Comparison of ENCODE assay signal across 8 cellular contexts in the genomic region with DNA sequence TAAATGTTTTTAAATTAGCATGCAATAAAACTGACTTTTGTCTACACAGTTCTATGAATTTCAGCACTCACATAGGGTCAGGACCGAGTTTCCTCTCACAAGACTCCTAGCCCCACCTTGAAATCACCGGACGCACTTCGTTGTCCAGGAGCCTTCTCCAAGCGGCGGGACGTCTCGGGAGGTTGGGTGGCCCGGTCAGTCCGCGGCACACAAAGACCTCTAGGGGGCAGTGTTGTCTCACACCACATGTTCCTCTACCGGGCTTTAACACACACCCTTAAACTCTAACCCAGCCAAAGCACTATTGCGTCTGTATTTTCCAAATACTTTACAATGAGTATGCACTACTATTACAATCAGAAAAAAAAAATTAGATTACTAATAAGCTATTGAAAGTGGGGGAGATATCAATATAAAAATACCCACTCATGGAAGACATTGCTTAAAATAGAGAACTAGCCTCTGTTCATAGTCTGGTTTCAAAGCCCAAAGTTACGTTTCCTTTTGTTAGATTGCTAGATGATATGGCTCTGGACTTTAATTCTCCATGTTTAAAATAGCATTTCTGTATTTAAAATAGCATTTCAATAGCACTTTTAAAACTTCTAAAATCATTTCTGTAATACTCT. TPM values are rescaled to one million over a fixed set of nuclear protein-coding genes. Genes with fewer than 3 reads are reported as not detected.
DNase-seq lines count a peak whose midpoint lies in the region; ATAC-seq and TF ChIP-seq lines count a peak whose summit lies in the region.
"Not testable (repeated sequence)": the region's sequence is repeated elsewhere in the genome, so short reads cannot be mapped to it uniquely, and the experiment has no call there.

No MANE protein-coding gene starts in this region.

- CTCF ChIA-PET in Caco-2 (lab: Charles Lee): not testable (repeated sequence)

- ATAC-seq in GM21447 (IDR thresholded peaks at IDR 0.05; ENCODE audit: unreplicated experiment) (peak; percentile 95), SK-N-SH treated with all-trans-retinoic acid at 6 μM for 48 hours (peak; percentile 98)
- ATAC-seq in naive thymus-derived CD8-positive, alpha-beta T cell: peak; percentile 84 to 88

- DNase-seq in Caco-2 (peak; percentile 46 to 65), HL-60 (ENCODE audit: low read depth in 1 of 2, low spot score in 1 of 2) (peak; percentile 18 to 67), fibroblast of pulmonary artery (ENCODE audit: low read depth) (peak; percentile 79)
- DNase-seq in activated effector memory CD4-positive, alpha-beta T cell treated with anti-CD3 and anti-CD28 coated beads, Interleukin-2, amount 50 U/mL, for 16 hours: peak; percentile 84
- DNase-seq in naive thymus-derived CD8-positive, alpha-beta T cell: peak; percentile 23 to 77 (median 48)
- DNase-seq in stimulated activated CD8-positive, alpha-beta memory T cell treated with anti-CD3 and anti-CD28 coated beads, Interleukin-2, amount 100 ng/mL, for 48 hours (ENCODE audit: low read depth in 2 of 2): peak; percentile 33 to 42

- H3K36me3 Mint-ChIP-seq in Caco-2 (ENCODE audit: insufficient read depth, unreplicated experiment); naive thymus-derived CD8-positive, alpha-beta T cell: not testable (repeated sequence)

- H3K36me3 ChIP-seq in Caco-2 (ENCODE audit: control insufficient read depth, insufficient read depth, low read length): not testable (repeated sequence)

- H3K9me3 ChIP-seq in Caco-2: not testable (repeated sequence)

- not testable (repeated sequence) for H3K27ac Mint-ChIP-seq in Caco-2 (ENCODE audit: unreplicated experiment)
- H3K27ac Mint-ChIP-seq in naive thymus-derived CD8-positive, alpha-beta T cell: peak overlapping the region in 1 of 10 donors; percentile 41

- TF ChIP-seq CTCF in Caco-2 (IDR thresholded peaks at IDR 0.05; ENCODE audit: insufficient read depth in 1 of 2, low read depth in 1 of 2, low read length in 1 of 2, severe bottlenecking in 1 of 2, unreplicated experiment in 1 of 2) (peak; percentile 36 to 42), fibroblast of pulmonary artery (IDR thresholded peaks at IDR 0.05; ENCODE audit: low read length, missing control alignments) (peak; percentile 47)
- TF ChIP-seq CTCF in HL-60 (IDR thresholded peaks at IDR 0.05; ENCODE audit: insufficient read depth, low read length): not testable (repeated sequence)

- not testable (repeated sequence) for H3K4me1 Mint-ChIP-seq in Caco-2 (ENCODE audit: low read depth, unreplicated experiment); naive thymus-derived CD8-positive, alpha-beta T cell

- BruUV-seq in Caco-2 (replicated peaks; lab: Mats Ljungman, UMichigan): not testable (repeated sequence)

- H3K4me1 ChIP-seq in Caco-2: not testable (repeated sequence)

- not testable (repeated sequence) for H3K27me3 ChIP-seq in Caco-2 (replicated peaks; ENCODE audit: control insufficient read depth, insufficient read depth, low read length); HL-60 (ENCODE audit: insufficient read depth, poor library complexity, severe bottlenecking)

- not testable (repeated sequence) for H3K4me3 ChIP-seq in Caco-2 (ENCODE audit: low read depth, low read length); HL-60 (replicated peaks; ENCODE audit: insufficient read depth, low read length); fibroblast of pulmonary artery (replicated peaks; ENCODE audit: low read depth, low read length)

- intact Hi-C loops in Caco-2 (cut with micrococcal nuclease; ENCODE audit: unreplicated experiment): not testable (repeated sequence)

- not testable (repeated sequence) for H3K9me3 Mint-ChIP-seq in Caco-2 (ENCODE audit: unreplicated experiment); naive thymus-derived CD8-positive, alpha-beta T cell

- POLR2A ChIA-PET in Caco-2 (lab: Charles Lee); naive thymus-derived CD8-positive, alpha-beta T cell (lab: Charles Lee): not testable (repeated sequence)

- not testable (repeated sequence) for H3K27ac ChIP-seq in HL-60 (replicated peaks)

- not testable (repeated sequence) for H3K4me3 Mint-ChIP-seq in Caco-2 (ENCODE audit: unreplicated experiment)
- H3K4me3 Mint-ChIP-seq in naive thymus-derived CD8-positive, alpha-beta T cell: peak overlapping the region in 2 of 10 donors; percentile 19 to 32

- not testable (repeated sequence) for H3K27me3 Mint-ChIP-seq in Caco-2 (ENCODE audit: insufficient read depth, unreplicated experiment); naive thymus-derived CD8-positive, alpha-beta T cell

RNA-seq across cellular contexts. Expression of gene NUTM2E, which starts 47.1 kb away (rescaled TPM):
- 0.14 TPM in 1 of 2 replicates, not detected in the other for total RNA-seq in Caco-2 (2022)
- under 1 TPM; 0.77 to 0.96 TPM for total RNA-seq in naive thymus-derived CD8-positive, alpha-beta T cell
- polyA plus RNA-seq in naive thymus-derived CD8-positive, alpha-beta T cell: not detected
